Comparison of ENCODE assay signal across 18 cellular contexts in genomic region chr9:79688363-79688762, GRCh38.
DNase-seq lines count a peak whose midpoint lies in the region; ATAC-seq, FAIRE-seq and TF ChIP-seq lines count a peak whose summit lies in the region.
"Had no signal": no experiment of that assay in that cellular context is flagged by ENCODE, and none has a peak within 500 bp of the region (broad histone marks: within the 10 kb centered on the region; RNA-seq: fewer than 3 reads in every experiment).

No MANE protein-coding gene starts in this region.

- no peak overlapping the region for H4K8ac ChIP-seq in trophoblast cell (ENCODE audit: low read depth, low read length)

- H3K9me2 ChIP-seq in PC-9 (ENCODE audit: insufficient read depth): no peaks in the 10 kb centered on the region

- BruUV-seq in HepG2 (replicated peaks; lab: Mats Ljungman, UMichigan) (no TSS peak), PC-9 (replicated peaks; lab: Mats Ljungman, UMichigan) (no TSS peak)

- H3K9ac ChIP-seq in HepG2 (ENCODE audit: insufficient read depth, low read depth, low read length) (no peak overlapping the region), trophoblast cell (ENCODE audit: low read length) (no peak overlapping the region)
- H3K9ac ChIP-seq: GM23248 had no signal

- no peak overlapping the region for H2AK5ac ChIP-seq in trophoblast cell (ENCODE audit: low read length)

- H3K27me3 ChIP-seq in HepG2 (ENCODE audit: control insufficient read depth in 1 of 2, insufficient read depth in 2 of 2, low read length in 2 of 2) (no peaks in the 10 kb centered on the region), right lobe of liver (no peaks in the 10 kb centered on the region), PC-9 (ENCODE audit: insufficient read depth, low read depth) (no peaks in the 10 kb centered on the region; the same call in 1 of the 2 replicates), trophoblast cell (ENCODE audit: insufficient read depth, low read length) (no peaks in the 10 kb centered on the region)

- peaks cover 4% of the 10 kb centered on the region; the same call in 1 of the 2 replicates for H3K9me3 Mint-ChIP-seq in HFFc6
- peaks cover 3% of the 10 kb centered on the region for H3K9me3 Mint-ChIP-seq in stimulated activated effector memory CD8-positive, alpha-beta T cell treated with anti-CD3 and anti-CD28 coated beads, Interleukin-12 subunit alpha, Interleukin-12 subunit beta, amount 100 ng/mL, for 72 hours
- H3K9me3 Mint-ChIP-seq: CD14-positive monocyte had no signal

- intact Hi-C loops in HepG2 (cut with micrococcal nuclease; ENCODE audit: unreplicated experiment): loop anchor here (5.0 kb wide), 1 partner anchor 1121 kb away; no protein-coding TSS in a partner anchor
- intact Hi-C loops in right lobe of liver (cut with DNase I): no loop called here
- intact Hi-C loops in PC-9 (cut with micrococcal nuclease; ENCODE audit: unreplicated experiment): no loop called here

- no peak overlapping the region for H2BK12ac ChIP-seq in trophoblast cell (ENCODE audit: low read length)

- no peak for TF ChIP-seq RAD21 in HepG2 (CRISPR knock-in tag; IDR thresholded peaks at IDR 0.05)

- CTCF ChIA-PET in HepG2 (lab: Yijun Ruan, JAX; ENCODE audit: low intra/inter-chr PET ratio, low total read pairs) (no interaction called here), PC-9 (lab: Charles Lee) (no interaction called here)

- H3K9me3 ChIP-seq in HepG2 (ENCODE audit: low read length): peaks cover 45% of the 10 kb centered on the region
- no peaks in the 10 kb centered on the region for H3K9me3 ChIP-seq in right lobe of liver
- H3K9me3 ChIP-seq in PC-9 (ENCODE audit: insufficient read depth, low read depth): no peaks in the 10 kb centered on the region
- no peaks in the 10 kb centered on the region for H3K9me3 ChIP-seq in trophoblast cell (ENCODE audit: insufficient read depth, low read depth, low read length)

- no peak overlapping the region for H3K18ac ChIP-seq in trophoblast cell (ENCODE audit: low read length)

- H3K4me1 ChIP-seq in HepG2 (ENCODE audit: insufficient read depth, low read length) (no peaks in the 10 kb centered on the region), right lobe of liver (no peaks in the 10 kb centered on the region), PC-9 (replicated peaks; ENCODE audit: insufficient read depth) (no peaks in the 10 kb centered on the region), trophoblast cell (ENCODE audit: control insufficient read depth in 1 of 2, insufficient read depth in 2 of 2, low read length in 2 of 2) (peaks cover 24 to 34% of the 10 kb centered on the region in 2 experiments)

- DNase-seq in HepG2 (ENCODE audit: low spot score) (no peak), right lobe of liver (no peak), HFFc6 (no peak), PC-9 (no peak), trophoblast cell (no peak), H54 (ENCODE audit: insufficient read length, low spot score) (no peak)
- DNase-seq in stimulated activated effector memory CD8-positive, alpha-beta T cell treated with anti-CD3 and anti-CD28 coated beads, Interleukin-12 subunit alpha, Interleukin-12 subunit beta, amount 100 ng/mL, for 72 hours (ENCODE audit: low spot score in 2 of 2): no peak
- DNase-seq: AML-193; CD4-positive, alpha-beta memory T cell; DMS153; GM23248; HCEC 1CT; KBM-7 had no signal

- 0 out of 2 replicates have a peak overlapping the region, but pooled peaks have one; percentile 23 for H3K4me3 Mint-ChIP-seq in HFFc6
- H3K4me3 Mint-ChIP-seq in stimulated activated effector memory CD8-positive, alpha-beta T cell treated with anti-CD3 and anti-CD28 coated beads, Interleukin-12 subunit alpha, Interleukin-12 subunit beta, amount 100 ng/mL, for 72 hours: no peak overlapping the region
- H3K4me3 Mint-ChIP-seq: CD14-positive monocyte; CD4-positive, alpha-beta memory T cell had no signal

- peaks cover 72% of the 10 kb centered on the region for H3K36me3 Mint-ChIP-seq in HFFc6 (ENCODE audit: low read depth)
- H3K36me3 Mint-ChIP-seq in stimulated activated effector memory CD8-positive, alpha-beta T cell treated with anti-CD3 and anti-CD28 coated beads, Interleukin-12 subunit alpha, Interleukin-12 subunit beta, amount 100 ng/mL, for 72 hours: no peaks in the 10 kb centered on the region

- H3K27ac Mint-ChIP-seq in HFFc6: peak overlapping the region; percentile 82
- peak overlapping the region; percentile 85 for H3K27ac Mint-ChIP-seq in stimulated activated effector memory CD8-positive, alpha-beta T cell treated with anti-CD3 and anti-CD28 coated beads, Interleukin-12 subunit alpha, Interleukin-12 subunit beta, amount 100 ng/mL, for 72 hours

- H3K4me1 Mint-ChIP-seq in HFFc6 (ENCODE audit: low read depth): peaks cover 100% of the 10 kb centered on the region
- peaks cover 32% of the 10 kb centered on the region for H3K4me1 Mint-ChIP-seq in stimulated activated effector memory CD8-positive, alpha-beta T cell treated with anti-CD3 and anti-CD28 coated beads, Interleukin-12 subunit alpha, Interleukin-12 subunit beta, amount 100 ng/mL, for 72 hours

- no peaks in the 10 kb centered on the region for H3F3A ChIP-seq in PC-9 (ENCODE audit: insufficient read depth, low read depth)

- H2BK5ac ChIP-seq in trophoblast cell (ENCODE audit: low read depth, low read length, poor library complexity): no peak overlapping the region

- no peak overlapping the region for H3K4ac ChIP-seq in trophoblast cell (ENCODE audit: low read depth, low read length)

- peaks cover 21% of the 10 kb centered on the region for H3K27me3 Mint-ChIP-seq in HFFc6 (ENCODE audit: insufficient read depth)
- H3K27me3 Mint-ChIP-seq: CD4-positive, alpha-beta memory T cell had no signal

- no peak overlapping the region for H2BK120ac ChIP-seq in trophoblast cell (ENCODE audit: insufficient read depth, low read length, poor library complexity)

- H3K27ac ChIP-seq in HepG2 (ENCODE audit: extremely low read length, insufficient read depth, low read length) (no peak overlapping the region), right lobe of liver (no peak overlapping the region), PC-9 (no peak overlapping the region), trophoblast cell (ENCODE audit: low read depth, low read length) (no peak overlapping the region)
- H3K27ac ChIP-seq: GM23248 had no signal

- POLR2A ChIA-PET in HepG2 (lab: Yijun Ruan, JAX): no interaction called here
- POLR2A ChIA-PET in PC-9 (lab: Charles Lee; ENCODE audit: unreplicated experiment): no interaction called here

- in situ Hi-C loops in HepG2 (cut with HindIII; ENCODE audit: extremely low pct_ligation_motif_present, low pct_unique_long_range_greater_than_20kb): no loop called here

- no peak overlapping the region for H3K4me2 ChIP-seq in HepG2 (ENCODE audit: low read depth, low read length)
- H3K4me2 ChIP-seq in PC-9: no peak overlapping the region
- H3K4me2 ChIP-seq in trophoblast cell (ENCODE audit: low read length): no peak overlapping the region

- no peak overlapping the region for H3K14ac ChIP-seq in trophoblast cell (ENCODE audit: low read length)

- H3K4me3 ChIP-seq in HepG2 (replicated peaks in 1 of 3; ENCODE audit: insufficient read depth in 1 of 3, low read depth in 2 of 3, low read length in 3 of 3) (no peak overlapping the region), right lobe of liver (no peak overlapping the region), PC-9 (no peak overlapping the region), trophoblast cell (ENCODE audit: low read depth, low read length) (no peak overlapping the region)
- H3K4me3 ChIP-seq: GM23248 had no signal

- no peak overlapping the region for H4K12ac ChIP-seq in trophoblast cell (ENCODE audit: low read depth, low read length)

- no peak overlapping the region for H4K91ac ChIP-seq in trophoblast cell (ENCODE audit: low read depth, low read length)

- H3K23ac ChIP-seq in trophoblast cell (ENCODE audit: low read length): no peak overlapping the region

- FAIRE-seq in HepG2 (lab: Jason Lieb, UNC) (no peak), endometrium (lab: Jason Lieb, UNC) (peak; percentile 77), H54 (lab: Jason Lieb, UNC) (no peak)
- FAIRE-seq: A204.1, GM12892, GM18507 had no signal

- H4K20me1 ChIP-seq in HepG2 (ENCODE audit: insufficient read depth, low read length) (no peaks in the 10 kb centered on the region), PC-9 (ENCODE audit: insufficient read depth) (no peaks in the 10 kb centered on the region)

- WGBS in HepG2 (ENCODE audit: low lambda C conversion rate): 51% methylated on average over 4 of the region's 4 CpGs
- WGBS in right lobe of liver (ENCODE audit: insufficient coverage, low coverage, low lambda C conversion rate, missing lambda C conversion rate): 79% methylated on average over 4 of the region's 4 CpGs
- no CpG with 5 or more reads among the region's 4 CpGs for WGBS in trophoblast cell (ENCODE audit: extremely low coverage, insufficient coverage, insufficient read length)

- ATAC-seq in HepG2: no peak
- no peak for ATAC-seq in right lobe of liver
- ATAC-seq in stimulated activated effector memory CD8-positive, alpha-beta T cell treated with anti-CD3 and anti-CD28 coated beads, Interleukin-12 subunit alpha, Interleukin-12 subunit beta, amount 100 ng/mL, for 72 hours: no peak

- no peaks in the 10 kb centered on the region for H3K36me3 ChIP-seq in HepG2 (replicated peaks in 1 of 2; ENCODE audit: control insufficient read depth in 1 of 2, insufficient read depth in 2 of 2, low read length in 2 of 2)
- H3K36me3 ChIP-seq in right lobe of liver: no peaks in the 10 kb centered on the region
- no peaks in the 10 kb centered on the region for H3K36me3 ChIP-seq in PC-9 (ENCODE audit: low read depth)
- H3K36me3 ChIP-seq in trophoblast cell (ENCODE audit: control insufficient read depth in 1 of 2, insufficient read depth in 2 of 2, low read length in 2 of 2): peaks cover 4 to 8% of the 10 kb centered on the region in 2 experiments

- TF ChIP-seq CTCF in HepG2 (CRISPR knock-in tag; IDR thresholded peaks at IDR 0.05) (no peak), right lobe of liver (IDR thresholded peaks at IDR 0.05) (no peak), HFFc6 (IDR thresholded peaks at IDR 0.05) (no peak), PC-9 (conservative IDR thresholded peaks at IDR 0.05) (no peak)

- TF ChIP-seq EP300 in HepG2 (IDR thresholded peaks at IDR 0.05; ENCODE audit: low read depth in 2 of 2, low read length in 2 of 2) (no peak), HepG2 (CRISPR knock-in tag; IDR thresholded peaks at IDR 0.05; ENCODE audit: borderline replicate concordance) (no peak)

- TF ChIP-seq POLR2A in HepG2 (IDR thresholded peaks at IDR 0.05; ENCODE audit: insufficient read depth in 1 of 2, low read depth in 2 of 2, low read length in 2 of 2): no peak
- no peak for TF ChIP-seq POLR2A in right lobe of liver (IDR thresholded peaks at IDR 0.05)
- no peak for TF ChIP-seq POLR2A in H54 (IDR thresholded peaks at IDR 0.05; ENCODE audit: low read depth, low read length)

- no peaks in the 10 kb centered on the region for H3K79me2 ChIP-seq in HepG2 (ENCODE audit: insufficient read depth, low read length)
- H3K79me2 ChIP-seq in PC-9 (ENCODE audit: low read depth): no peaks in the 10 kb centered on the region
- H3K79me2 ChIP-seq in trophoblast cell (ENCODE audit: control insufficient read depth, insufficient read depth, low read length, poor library complexity): peaks cover 2% of the 10 kb centered on the region

- H3K79me1 ChIP-seq in trophoblast cell (ENCODE audit: low read length): peaks cover 18% of the 10 kb centered on the region

- no peak overlapping the region for H2AFZ ChIP-seq in HepG2 (ENCODE audit: low read length)
- H2AFZ ChIP-seq in PC-9: no peak overlapping the region
- no peak overlapping the region for H2AFZ ChIP-seq in trophoblast cell (ENCODE audit: insufficient read depth, low read length, poor library complexity)
- H2AFZ ChIP-seq: GM23248 had no signal
